ENCODE assay signal across 8 cellular contexts in genomic region chr12:32399045-32399372, GRCh38. TPM values are rescaled to one million over a fixed set of nuclear protein-coding genes. Genes with fewer than 3 reads are reported as not detected.
DNase-seq lines count a peak whose midpoint lies in the region; TF ChIP-seq lines count a peak whose summit lies in the region.

No MANE protein-coding gene starts in this region.

- peak overlapping the region; percentile 90 for H2AFZ ChIP-seq in PC-9

- DNase-seq in GM12865 (ENCODE audit: low read depth) (no peak), PC-9 (no peak), esophagus squamous epithelium (lab: John Stamatoyannopoulos, UW) (no peak), prostate gland (ENCODE audit: low spot score) (no peak), SKM-1 treated with dmso at 0.1 percent for 144 hours (lab: John Stamatoyannopoulos, UW; ENCODE audit: unreplicated experiment) (no peak), glomerular visceral epithelial cell (ENCODE audit: extremely low spot score) (no peak), NCI-H2196 (lab: John Stamatoyannopoulos, UW; ENCODE audit: unreplicated experiment) (no peak), C1 segment of cervical spinal cord (lab: John Stamatoyannopoulos, UW) (no peak)

- H3K9me3 ChIP-seq in PC-9 (ENCODE audit: insufficient read depth, low read depth) (no peaks in the 10 kb centered on the region), esophagus squamous epithelium (no peaks in the 10 kb centered on the region), prostate gland (no peaks in the 10 kb centered on the region)

- WGBS in esophagus squamous epithelium, 2 donors, result 0 to 3% methylated on average over 2 to 4 of the region's 33 CpGs
- 2% methylated on average over 28 of the region's 33 CpGs for WGBS in prostate gland

- no TSS peak for BruUV-seq in PC-9 (replicated peaks; lab: Mats Ljungman, UMichigan)

- TF ChIP-seq POLR2A in esophagus squamous epithelium (IDR thresholded peaks at IDR 0.05), result no peak
- TF ChIP-seq POLR2A in prostate gland (IDR thresholded peaks at IDR 0.05), result no peak

- H3K79me2 ChIP-seq in PC-9 (ENCODE audit: low read depth), result peaks cover 34% of the 10 kb centered on the region

- CTCF ChIA-PET in PC-9 (lab: Charles Lee), result no interaction called here

- H3K9me2 ChIP-seq in PC-9 (ENCODE audit: insufficient read depth), result no peaks in the 10 kb centered on the region

- no peaks in the 10 kb centered on the region for H4K20me1 ChIP-seq in PC-9 (ENCODE audit: insufficient read depth)

- TF ChIP-seq CTCF in GM12865 (IDR thresholded peaks at IDR 0.05; ENCODE audit: insufficient read depth, low read depth, low read length, missing control alignments), result no peak
- no peak for TF ChIP-seq CTCF in PC-9 (conservative IDR thresholded peaks at IDR 0.05)
- peak in 1 of 6 experiments; percentile 8 for TF ChIP-seq CTCF in esophagus squamous epithelium (IDR thresholded peaks at IDR 0.05)
- TF ChIP-seq CTCF in prostate gland (IDR thresholded peaks at IDR 0.05), result no peak

- intact Hi-C loops in PC-9 (cut with micrococcal nuclease; ENCODE audit: unreplicated experiment), result loop anchor here (1.0 to 10.0 kb wide), 7 partner anchors 38 to 280 kb away; partner anchors contain the start of gene DNM1L
- intact Hi-C loops in esophagus squamous epithelium (cut with DNase I), result no loop called here
- intact Hi-C loops in prostate gland (cut with DNase I), result no loop called here

- POLR2A ChIA-PET in PC-9 (lab: Charles Lee; ENCODE audit: unreplicated experiment), result interaction anchor here (0.6 to 0.7 kb wide), 2 partner anchors 34 to 54 kb away, joined by 4 to 5 read pairs; no protein-coding TSS in a partner anchor

- H3K4me3 ChIP-seq in GM12865 (ENCODE audit: low read depth, low read length) (peak overlapping the region; percentile 73; the same call in 1 of the 2 replicates), PC-9 (peak overlapping the region; percentile 78), esophagus squamous epithelium (peak overlapping the region; percentile 68 to 81 (median 75)), prostate gland (peak overlapping the region; percentile 62 to 76)

- H3K27ac ChIP-seq in PC-9 (peak overlapping the region; percentile 61), esophagus squamous epithelium (peak overlapping the region; percentile 80 to 94 (median 91)), prostate gland (peak overlapping the region; percentile 91 to 92)

- peak overlapping the region; percentile 87 for H3K4me2 ChIP-seq in PC-9

- no peaks in the 10 kb centered on the region for H3K36me3 ChIP-seq in PC-9 (ENCODE audit: low read depth)
- no peaks in the 10 kb centered on the region for H3K36me3 ChIP-seq in esophagus squamous epithelium
- no peaks in the 10 kb centered on the region for H3K36me3 ChIP-seq in prostate gland

- H3F3A ChIP-seq in PC-9 (ENCODE audit: insufficient read depth, low read depth), result peaks cover 24% of the 10 kb centered on the region

- no peaks in the 10 kb centered on the region for H3K27me3 ChIP-seq in PC-9 (ENCODE audit: insufficient read depth, low read depth)
- peaks cover 0 to 10% (median 0%) of the 10 kb centered on the region in 4 donors for H3K27me3 ChIP-seq in esophagus squamous epithelium
- H3K27me3 ChIP-seq in prostate gland (replicated peaks; ENCODE audit: insufficient read depth), result no peaks in the 10 kb centered on the region

- H3K4me1 ChIP-seq in PC-9 (replicated peaks; ENCODE audit: insufficient read depth) (peaks cover 23% of the 10 kb centered on the region), esophagus squamous epithelium (peaks cover 5 to 40% (median 9%) of the 10 kb centered on the region in 3 donors), prostate gland (replicated peaks) (no peaks in the 10 kb centered on the region)

RNA-seq across cellular contexts. Expression of gene FGD4, which starts 0.3 kb away (rescaled TPM):
- total RNA-seq in PC-9 (2021), result 26.2 and 28.3 TPM in 2 replicates
- 10 to 100 TPM; 17.0 to 49.8 (median 25.6) TPM for total RNA-seq in esophagus squamous epithelium
- 10 to 100 TPM; 24.3 to 49.3 TPM for total RNA-seq in prostate gland
